Comparison of ENCODE assay signal across 15 cellular contexts in the genomic region with DNA sequence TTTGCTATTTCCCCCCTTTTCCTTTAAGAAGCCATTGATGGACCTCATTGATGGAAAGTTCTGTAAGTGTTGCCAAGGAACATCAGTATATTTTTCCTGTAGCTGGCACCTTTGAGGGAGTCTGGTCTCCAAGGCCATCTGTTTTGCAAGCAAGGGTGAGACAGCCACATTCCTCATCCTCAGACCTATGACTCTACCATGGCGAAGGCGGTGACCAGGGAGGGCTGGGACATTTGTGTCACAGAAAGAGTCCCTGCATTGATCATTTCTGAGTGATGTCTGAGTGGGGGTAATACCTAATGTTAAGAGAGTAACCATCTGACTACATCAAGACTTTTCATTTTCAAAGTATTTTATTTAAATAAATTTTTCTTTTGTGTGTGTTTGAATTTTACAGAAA. TPM values are rescaled to one million over a fixed set of nuclear protein-coding genes. Genes with fewer than 3 reads are reported as not detected.
A peak's percentile ranks its signal among the peaks of the same experiment; 100 is the strongest.
DNase-seq lines count a peak whose midpoint lies in the region; ATAC-seq and TF ChIP-seq lines count a peak whose summit lies in the region.
"Had no signal": no experiment of that assay in that cellular context is flagged by ENCODE, and none has a peak within 500 bp of the region (broad histone marks: within the 10 kb centered on the region; RNA-seq: fewer than 3 reads in every experiment).

No MANE protein-coding gene starts in this region.

- H3K9me2 ChIP-seq in Karpas-422 (replicated peaks; ENCODE audit: insufficient read depth, low read length): no peaks in the 10 kb centered on the region

- no peak overlapping the region for H3K4me3 Mint-ChIP-seq in activated T-cell treated with anti-CD3 and anti-CD28 coated beads, Interleukin-2, amount 50 U/mL, for 72 hours
- no peak overlapping the region for H3K4me3 Mint-ChIP-seq in memory B cell
- no peak overlapping the region for H3K4me3 Mint-ChIP-seq in glutamatergic neuron (ENCODE audit: unreplicated experiment)
- H3K4me3 Mint-ChIP-seq: CD4-positive, alpha-beta T cell had no signal

- H4K20me1 ChIP-seq in Karpas-422 (ENCODE audit: insufficient read depth, low read depth, low read length): no peaks in the 10 kb centered on the region

- peaks cover 3 to 10% of the 10 kb centered on the region in 2 donors for H3K36me3 Mint-ChIP-seq in activated T-cell treated with anti-CD3 and anti-CD28 coated beads, Interleukin-2, amount 50 U/mL, for 72 hours (ENCODE audit: insufficient read depth in 2 of 2)
- H3K36me3 Mint-ChIP-seq in memory B cell: peaks cover 30% of the 10 kb centered on the region
- H3K36me3 Mint-ChIP-seq in glutamatergic neuron (ENCODE audit: unreplicated experiment): no peaks in the 10 kb centered on the region

- H3K27ac ChIP-seq in Karpas-422 (ENCODE audit: low read length): peak overlapping the region; percentile 7; the same call in 1 of the 2 replicates

- ATAC-seq in activated T-cell treated with anti-CD3 and anti-CD28 coated beads, Interleukin-2, amount 50 U/mL, for 72 hours (replicated peaks in 1 of 2): peak; percentile 39 to 70
- no peak for ATAC-seq in memory B cell (ENCODE audit: low read depth)
- ATAC-seq in GM21825 (IDR thresholded peaks at IDR 0.05; ENCODE audit: unreplicated experiment): no peak
- ATAC-seq: HCT116 had no signal

- no peak overlapping the region for H3K27ac Mint-ChIP-seq in activated T-cell treated with anti-CD3 and anti-CD28 coated beads, Interleukin-2, amount 50 U/mL, for 72 hours
- H3K27ac Mint-ChIP-seq in memory B cell (peak overlapping the region; percentile 33), glutamatergic neuron (ENCODE audit: unreplicated experiment) (no peak overlapping the region)
- H3K27ac Mint-ChIP-seq: CD4-positive, alpha-beta T cell had no signal

- H3K36me3 ChIP-seq in Karpas-422 (ENCODE audit: insufficient read depth, low read length): peaks cover 32% of the 10 kb centered on the region

- peaks cover 21% of the 10 kb centered on the region for H3K27me3 Mint-ChIP-seq in activated T-cell treated with anti-CD3 and anti-CD28 coated beads, Interleukin-2, amount 50 U/mL, for 72 hours (ENCODE audit: low read depth)
- no peaks in the 10 kb centered on the region for H3K27me3 Mint-ChIP-seq in memory B cell
- peaks cover 6% of the 10 kb centered on the region for H3K27me3 Mint-ChIP-seq in glutamatergic neuron (ENCODE audit: unreplicated experiment)

- H3K9ac ChIP-seq in Karpas-422 (ENCODE audit: low read length): no peak overlapping the region

- no peaks in the 10 kb centered on the region for H3K9me3 Mint-ChIP-seq in activated T-cell treated with anti-CD3 and anti-CD28 coated beads, Interleukin-2, amount 50 U/mL, for 72 hours
- no peaks in the 10 kb centered on the region for H3K9me3 Mint-ChIP-seq in memory B cell
- H3K9me3 Mint-ChIP-seq in glutamatergic neuron (ENCODE audit: unreplicated experiment): no peaks in the 10 kb centered on the region
- H3K9me3 Mint-ChIP-seq: CD4-positive, alpha-beta T cell had no signal

- no peak overlapping the region for H3K4me3 ChIP-seq in Karpas-422 (ENCODE audit: low read length)

- no peaks in the 10 kb centered on the region for H3K79me2 ChIP-seq in Karpas-422 (ENCODE audit: low read length)

- peaks cover 53% of the 10 kb centered on the region for H3K4me1 ChIP-seq in Karpas-422 (ENCODE audit: low read length)

- TF ChIP-seq CTCF in glutamatergic neuron (IDR thresholded peaks at IDR 0.05; ENCODE audit: partially characterized antibody, unreplicated experiment): no peak

- H3K4me1 Mint-ChIP-seq in activated T-cell treated with anti-CD3 and anti-CD28 coated beads, Interleukin-2, amount 50 U/mL, for 72 hours (ENCODE audit: low read depth): peaks cover 22% of the 10 kb centered on the region
- H3K4me1 Mint-ChIP-seq in memory B cell (peaks cover 40% of the 10 kb centered on the region), glutamatergic neuron (ENCODE audit: low read depth, unreplicated experiment) (peaks cover 5% of the 10 kb centered on the region)

- DNase-seq in activated CD4-positive, alpha-beta T cell treated with anti-CD3 and anti-CD28 coated beads for 48 hours: peak; percentile 36
- no peak for DNase-seq in activated CD4-positive, alpha-beta T cell treated with anti-CD3 and anti-CD28 coated beads, Interleukin-2, amount 50 U/mL, for 1 hour
- DNase-seq in activated T-cell treated with anti-CD3 and anti-CD28 coated beads, Interleukin-2, amount 50 U/mL, for 72 hours: peak in 1 of 2 donors; percentile 28
- DNase-seq in activated T-cell treated with anti-CD3 and anti-CD28 coated beads, Interleukin-2, amount 50 U/mL, for 1 hour: no peak
- DNase-seq in Karpas-422: no peak
- no peak for DNase-seq in memory B cell (ENCODE audit: low spot score in 2 of 2)
- no peak for DNase-seq in glutamatergic neuron
- DNase-seq: 8988T; ACHN; C1 segment of cervical spinal cord; Calu3; CD4-positive, alpha-beta T cell; DMS 273 treated with DMSO at 0.1 percent for 48 hours had no signal

- H2AFZ ChIP-seq in Karpas-422 (ENCODE audit: low read length): no peak overlapping the region

- no peak overlapping the region for H3K4me2 ChIP-seq in Karpas-422 (ENCODE audit: low read depth, low read length, poor library complexity, severe bottlenecking)

- H3K27me3 ChIP-seq in Karpas-422 (ENCODE audit: low read length): no peaks in the 10 kb centered on the region

- no peaks in the 10 kb centered on the region for H3K9me3 ChIP-seq in Karpas-422 (ENCODE audit: low read length)

RNA-seq across cellular contexts. Expression of a gene that starts 35.4 kb away (rescaled TPM):
- total RNA-seq in activated T-cell treated with anti-CD3 and anti-CD28 coated beads, Interleukin-2, amount 50 U/mL, for 72 hours: 10 to 100 TPM; 33.4 to 37.4 TPM
- total RNA-seq in Karpas-422 (2014; rRNA removed; shearing (Covaris generic); ENCODE audit: low replicate concordance): 48.5 and 86.6 TPM in 2 replicates
- not detected for total RNA-seq in glutamatergic neuron (ENCODE audit: unreplicated experiment)

Comparison
In these comparisons a context has a peak if more than half of its experiments do, and no peak if none do; other contexts are left out.
1. ATAC-seq: peak in activated T-cell treated with anti-CD3 and anti-CD28 coated beads, Interleukin-2, amount 50 U/mL, for 72 hours (2 of 2); none in memory B cell (single experiment) and GM21825 (single experiment).
2. RNA of a gene that starts 35.4 kb away (total RNA-seq): 48.5 to 86.6 TPM in Karpas-422 and 33.4 to 37.4 TPM in activated T-cell treated with anti-CD3 and anti-CD28 coated beads, Interleukin-2, amount 50 U/mL, for 72 hours; not detected in glutamatergic neuron (single experiment); every median in the first group is over 10 times any median in the second.